8 cellular contexts compared by ENCODE assay signal in the genomic region with DNA sequence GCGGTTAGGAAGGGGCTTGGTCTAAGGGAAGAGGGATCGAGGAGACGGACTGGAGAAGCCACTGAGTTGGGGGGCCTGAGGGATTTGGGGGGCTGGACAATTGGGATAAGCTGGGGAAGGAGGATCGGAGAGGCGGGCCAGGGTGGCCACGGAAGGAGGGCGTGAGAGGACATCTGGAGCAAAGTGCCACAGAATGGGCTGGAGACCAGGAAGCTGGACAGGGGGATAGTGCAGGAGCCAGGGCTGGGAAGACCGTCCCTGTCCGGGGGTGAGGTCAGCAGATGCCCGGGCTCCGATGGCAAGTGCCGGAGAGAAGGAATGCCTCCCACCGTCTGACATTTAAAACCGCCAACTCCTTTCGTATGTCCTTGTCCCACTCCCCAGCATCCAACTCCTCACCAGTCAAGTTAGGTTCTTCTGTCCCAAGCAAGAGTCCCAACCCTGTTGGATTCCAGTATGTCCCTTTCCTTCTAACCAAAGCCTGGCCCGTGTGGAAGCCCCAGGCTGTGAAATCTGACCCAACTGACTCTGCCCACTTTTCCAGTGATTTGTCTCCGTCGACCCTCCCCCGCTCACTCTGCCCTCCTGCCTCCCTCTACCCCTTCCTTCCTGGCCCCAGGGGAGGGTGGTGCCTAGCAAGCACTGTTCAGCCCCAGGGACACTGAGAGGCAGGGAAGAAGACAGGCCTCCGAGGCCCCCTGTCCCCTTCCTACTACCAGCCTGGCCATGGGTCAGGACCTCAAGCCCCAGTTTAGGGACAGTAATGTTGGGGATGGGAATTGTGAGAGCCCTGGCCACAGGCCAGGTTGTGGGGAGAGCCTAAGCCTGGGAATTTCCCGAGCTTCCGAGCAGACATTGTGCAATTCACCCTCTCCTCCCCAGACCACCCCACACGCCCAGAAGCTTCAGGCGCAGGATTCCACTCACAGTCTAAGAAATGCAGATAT. TPM values are rescaled to one million over a fixed set of nuclear protein-coding genes. Genes with fewer than 3 reads are reported as not detected.
DNase-seq lines count a peak whose midpoint lies in the region; ATAC-seq and TF ChIP-seq lines count a peak whose summit lies in the region.

No MANE protein-coding gene starts in this region.

- H3K9me3 Mint-ChIP-seq in activated T-helper 2 cell treated with anti-CD3 and anti-CD28 coated beads, Interferon-gamma antibody, Interleukin-2, Interleukin-4, amounts not matched to agents 10 μg/mL and 5 μg/mL and 100 μg/mL, durations not matched to agents 14 hours and 24 hours and 36 hours, result no peaks in the 10 kb centered on the region

- H3K4me1 ChIP-seq in right atrium auricular region, result peaks cover 0 to 36% of the 10 kb centered on the region in 2 donors

- peaks cover 28% of the 10 kb centered on the region for H3K27me3 Mint-ChIP-seq in activated T-helper 2 cell treated with anti-CD3 and anti-CD28 coated beads, Interferon-gamma antibody, Interleukin-2, Interleukin-4, amounts not matched to agents 10 μg/mL and 5 μg/mL and 100 μg/mL, durations not matched to agents 14 hours and 24 hours and 36 hours (ENCODE audit: low read depth)

- peak overlapping the region; percentile 82 for H3K4me3 Mint-ChIP-seq in activated T-helper 2 cell treated with anti-CD3 and anti-CD28 coated beads, Interferon-gamma antibody, Interleukin-2, Interleukin-4, amounts not matched to agents 10 μg/mL and 5 μg/mL and 100 μg/mL, durations not matched to agents 14 hours and 24 hours and 36 hours (ENCODE audit: low read depth)

- H3K9me3 ChIP-seq in right atrium auricular region, result no peaks in the 10 kb centered on the region

- peak overlapping the region; percentile 85 to 86 for H3K27ac ChIP-seq in right atrium auricular region

- ATAC-seq in GM18858 (IDR thresholded peaks at IDR 0.05; ENCODE audit: unreplicated experiment) (no peak), HG02610 (IDR thresholded peaks at IDR 0.05; ENCODE audit: unreplicated experiment) (no peak), GM19467 (IDR thresholded peaks at IDR 0.05; ENCODE audit: unreplicated experiment) (no peak)

- peak overlapping the region; percentile 69 to 75 for H3K4me3 ChIP-seq in right atrium auricular region

- no peaks in the 10 kb centered on the region for H3K36me3 ChIP-seq in right atrium auricular region

- no peaks in the 10 kb centered on the region for H3K36me3 Mint-ChIP-seq in activated T-helper 2 cell treated with anti-CD3 and anti-CD28 coated beads, Interferon-gamma antibody, Interleukin-2, Interleukin-4, amounts not matched to agents 10 μg/mL and 5 μg/mL and 100 μg/mL, durations not matched to agents 14 hours and 24 hours and 36 hours (ENCODE audit: low read depth)

- H3K27me3 ChIP-seq in right atrium auricular region, result no peaks in the 10 kb centered on the region

- DNase-seq in Daoy (ENCODE audit: low read depth), result peak; percentile 89
- peak; percentile 62 for DNase-seq in Kasumi-1 (lab: John Stamatoyannopoulos, UW)
- DNase-seq in activated T-helper 2 cell treated with anti-CD3 and anti-CD28 coated beads, Interferon-gamma antibody, Interleukin-2, Interleukin-4, amounts not matched to agents 10 μg/mL and 5 μg/mL and 100 μg/mL, durations not matched to agents 14 hours and 24 hours and 36 hours (ENCODE audit: low spot score), result no peak
- DNase-seq in right atrium auricular region (ENCODE audit: low spot score), result no peak
- peak; percentile 68 for DNase-seq in retina

- intact Hi-C loops in activated T-helper 2 cell treated with anti-CD3 and anti-CD28 coated beads, Interferon-gamma antibody, Interleukin-2, Interleukin-4, amounts not matched to agents 10 μg/mL and 5 μg/mL and 100 μg/mL, durations not matched to agents 14 hours and 24 hours and 36 hours (cut with micrococcal nuclease), result loop anchor here (5.0 kb wide), 1 partner anchor 44 kb away; no protein-coding TSS in a partner anchor

- TF ChIP-seq CTCF in right atrium auricular region (IDR thresholded peaks at IDR 0.05), result no peak

- H3K4me1 Mint-ChIP-seq in activated T-helper 2 cell treated with anti-CD3 and anti-CD28 coated beads, Interferon-gamma antibody, Interleukin-2, Interleukin-4, amounts not matched to agents 10 μg/mL and 5 μg/mL and 100 μg/mL, durations not matched to agents 14 hours and 24 hours and 36 hours (ENCODE audit: low read depth), result peaks cover 11% of the 10 kb centered on the region

- no peak overlapping the region for H3K27ac Mint-ChIP-seq in activated T-helper 2 cell treated with anti-CD3 and anti-CD28 coated beads, Interferon-gamma antibody, Interleukin-2, Interleukin-4, amounts not matched to agents 10 μg/mL and 5 μg/mL and 100 μg/mL, durations not matched to agents 14 hours and 24 hours and 36 hours

RNA-seq across cellular contexts. Expression of a gene that starts 31.5 kb away (rescaled TPM):
- 39.1 and 44.4 TPM in 2 replicates for total RNA-seq in Daoy (2014; rRNA removed; shearing (Covaris generic))
- total RNA-seq in activated T-helper 2 cell treated with anti-CD3 and anti-CD28 coated beads, Interferon-gamma antibody, Interleukin-2, Interleukin-4, amounts not matched to agents 10 μg/mL and 5 μg/mL and 100 μg/mL, durations not matched to agents 14 hours and 24 hours and 36 hours, result 69.6 and 73.7 TPM in 2 replicates
- 100 to 1,000 TPM in 1 of 2 donors, 10 to 100 TPM in 1; 82.8 to 225 TPM for total RNA-seq in right atrium auricular region

RNA-seq across cellular contexts. Expression of a gene that starts 32.9 kb away (rescaled TPM):
- total RNA-seq in Daoy (2014; rRNA removed; shearing (Covaris generic)), result not detected in 2 replicates
- total RNA-seq in activated T-helper 2 cell treated with anti-CD3 and anti-CD28 coated beads, Interferon-gamma antibody, Interleukin-2, Interleukin-4, amounts not matched to agents 10 μg/mL and 5 μg/mL and 100 μg/mL, durations not matched to agents 14 hours and 24 hours and 36 hours, result not detected in 2 replicates
- total RNA-seq in right atrium auricular region, result not detected

RNA-seq across cellular contexts. Expression of a gene that starts 53.5 kb away (rescaled TPM):
- total RNA-seq in Daoy (2014; rRNA removed; shearing (Covaris generic)), result 25.0 and 36.4 TPM in 2 replicates
- 19.9 and 20.8 TPM in 2 replicates for total RNA-seq in activated T-helper 2 cell treated with anti-CD3 and anti-CD28 coated beads, Interferon-gamma antibody, Interleukin-2, Interleukin-4, amounts not matched to agents 10 μg/mL and 5 μg/mL and 100 μg/mL, durations not matched to agents 14 hours and 24 hours and 36 hours
- 10 to 100 TPM; 54.5 to 71.4 TPM for total RNA-seq in right atrium auricular region

RNA-seq across cellular contexts. Expression of a gene that starts 53.9 kb away (rescaled TPM):
- total RNA-seq in Daoy (2014; rRNA removed; shearing (Covaris generic)), result 237 and 278 TPM in 2 replicates
- 82.4 and 82.9 TPM in 2 replicates for total RNA-seq in activated T-helper 2 cell treated with anti-CD3 and anti-CD28 coated beads, Interferon-gamma antibody, Interleukin-2, Interleukin-4, amounts not matched to agents 10 μg/mL and 5 μg/mL and 100 μg/mL, durations not matched to agents 14 hours and 24 hours and 36 hours
- 10 to 100 TPM; 54.3 to 88.8 TPM for total RNA-seq in right atrium auricular region

RNA-seq across cellular contexts. Expression of a gene that starts 58.3 kb away (rescaled TPM):
- total RNA-seq in Daoy (2014; rRNA removed; shearing (Covaris generic)), result not detected in 2 replicates
- total RNA-seq in activated T-helper 2 cell treated with anti-CD3 and anti-CD28 coated beads, Interferon-gamma antibody, Interleukin-2, Interleukin-4, amounts not matched to agents 10 μg/mL and 5 μg/mL and 100 μg/mL, durations not matched to agents 14 hours and 24 hours and 36 hours, result 0.18 and 0.21 TPM in 2 replicates
- 10 to 100 TPM in 1 of 2 donors, 1 to 10 TPM in 1; 8.7 to 22.1 TPM for total RNA-seq in right atrium auricular region

Comparison
In these comparisons a context has a peak if more than half of its experiments do, and no peak if none do; other contexts are left out.
1. DNase-seq: peak in Daoy (single experiment), Kasumi-1 (2 of 2) and retina (single experiment); none in activated T-helper 2 cell treated with anti-CD3 and anti-CD28 coated beads, Interferon-gamma antibody, Interleukin-2, Interleukin-4, amounts not matched to agents 10 μg/mL and 5 μg/mL and 100 μg/mL, durations not matched to agents 14 hours and 24 hours and 36 hours (single experiment) and right atrium auricular region (single experiment).